ENCODE assay signal across 10 cellular contexts in the genomic region with DNA sequence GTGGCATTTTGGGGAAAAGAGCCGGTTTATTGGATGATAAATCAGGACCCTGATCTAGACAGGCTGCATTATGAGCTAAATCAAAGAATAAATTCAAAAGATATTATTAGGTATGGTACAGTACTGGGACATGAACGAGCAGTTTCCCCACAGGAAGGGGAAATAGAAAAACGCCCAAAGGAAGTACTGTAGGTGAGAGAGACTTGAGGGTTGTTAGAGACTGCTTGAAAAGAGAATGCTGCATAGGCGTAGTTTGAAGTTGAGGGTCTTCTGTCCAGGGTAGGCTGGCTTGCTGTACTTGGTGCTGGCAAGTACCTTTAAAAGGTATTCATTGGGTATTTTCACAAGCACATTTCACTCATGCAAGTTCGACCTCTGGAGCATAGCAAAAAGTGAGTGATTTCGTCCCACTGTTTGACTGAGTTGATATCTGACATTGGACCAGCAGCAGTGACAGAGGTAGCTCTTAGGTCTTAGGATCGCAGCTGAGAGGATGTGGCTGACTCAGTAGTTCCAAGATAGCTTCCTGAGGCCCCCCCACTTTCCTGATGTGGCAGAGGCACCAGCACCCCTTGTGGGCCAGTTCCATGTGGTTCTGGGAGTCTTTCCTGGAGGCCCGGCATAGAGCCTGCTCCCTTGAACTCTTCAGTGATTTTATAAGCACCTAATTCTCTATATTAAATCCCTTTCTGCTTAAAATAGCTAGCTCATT.
DNase-seq lines count a peak whose midpoint lies in the region; TF ChIP-seq lines count a peak whose summit lies in the region.
"Had no signal": no experiment of that assay in that cellular context is flagged by ENCODE, and none has a peak within 500 bp of the region (broad histone marks: within the 10 kb centered on the region; RNA-seq: fewer than 3 reads in every experiment).

No MANE protein-coding gene starts in this region.

- no peak for TF ChIP-seq CTCF in foreskin fibroblast (IDR thresholded peaks at IDR 0.05; ENCODE audit: low read depth, low read length)

- no peaks in the 10 kb centered on the region for H3K9me3 ChIP-seq in BLaER1 treated with 17β-estradiol and CSF1 and Interleukin-3, amounts not matched to agents 10 nM and 100 nM (replicated peaks in 1 of 11)
- H3K9me3 ChIP-seq in adipocyte (ENCODE audit: control insufficient read depth, low read length) (no peaks in the 10 kb centered on the region), muscle layer of colon (ENCODE audit: low read length) (no peaks in the 10 kb centered on the region)

- H3K36me3 ChIP-seq in BLaER1 treated with 17β-estradiol and CSF1 and Interleukin-3, amounts not matched to agents 10 nM and 100 nM = peaks cover 0 to 80% (median 30%) of the 10 kb centered on the region in 11 experiments; a peak in 18 of 22 replicates
- no peaks in the 10 kb centered on the region for H3K36me3 ChIP-seq in adipocyte (ENCODE audit: control insufficient read depth, insufficient read depth, low read length, severe bottlenecking)
- H3K36me3 ChIP-seq in muscle layer of colon (ENCODE audit: insufficient read depth, low read length) = no peaks in the 10 kb centered on the region

- 0 out of 20 replicates have a peak overlapping the region, but pooled peaks of 1 of the 10 experiments have one; percentile 9 for H3K4me3 ChIP-seq in BLaER1 treated with 17β-estradiol and CSF1 and Interleukin-3, amounts not matched to agents 10 nM and 100 nM
- H3K4me3 ChIP-seq in adipocyte (ENCODE audit: low read length) (no peak overlapping the region), muscle layer of colon (ENCODE audit: low read depth in 1 of 2, low read length in 2 of 2) (no peak overlapping the region), foreskin fibroblast (ENCODE audit: low read depth in 1 of 2, low read length in 2 of 2) (no peak overlapping the region)

- H3K27me3 ChIP-seq in BLaER1 treated with 17β-estradiol and CSF1 and Interleukin-3, amounts not matched to agents 10 nM and 100 nM = no peaks in the 10 kb centered on the region
- H3K27me3 ChIP-seq in adipocyte (replicated peaks; ENCODE audit: control insufficient read depth, insufficient read depth, low read length) (no peaks in the 10 kb centered on the region), muscle layer of colon (ENCODE audit: control insufficient read depth in 1 of 2, insufficient read depth in 2 of 2, low read length in 2 of 2) (no peaks in the 10 kb centered on the region)

- H3K4me1 ChIP-seq in BLaER1 treated with 17β-estradiol and CSF1 and Interleukin-3, amounts not matched to agents 10 nM and 100 nM = peaks cover 68 to 100% (median 93%) of the 10 kb centered on the region in 10 experiments
- H3K4me1 ChIP-seq in adipocyte (ENCODE audit: control insufficient read depth, insufficient read depth, low read length) (peaks cover 38% of the 10 kb centered on the region), muscle layer of colon (ENCODE audit: insufficient read depth, low read length) (peaks cover 36% of the 10 kb centered on the region)

- H4K20me1 ChIP-seq in BLaER1 treated with 17β-estradiol and CSF1 and Interleukin-3, amounts not matched to agents 10 nM and 100 nM = peaks cover 28 to 100% (median 92%) of the 10 kb centered on the region in 11 experiments; a peak in 21 of 22 replicates

- peak overlapping the region in 7 of 11 experiments; percentile 3 to 52 (median 19); a peak in 8 of 22 replicates for H3K9ac ChIP-seq in BLaER1 treated with 17β-estradiol and CSF1 and Interleukin-3, amounts not matched to agents 10 nM and 100 nM
- H3K9ac ChIP-seq in adipocyte (ENCODE audit: low read length) (peak overlapping the region; percentile 27), muscle layer of colon (ENCODE audit: low read length) (no peak overlapping the region)

- H3K4me2 ChIP-seq in BLaER1 treated with 17β-estradiol and CSF1 and Interleukin-3, amounts not matched to agents 10 nM and 100 nM = peak overlapping the region; percentile 66 to 94 (median 87)

- H3K27ac ChIP-seq in BLaER1 treated with 17β-estradiol and CSF1 and Interleukin-3, amounts not matched to agents 10 nM and 100 nM = peak overlapping the region in 9 of 11 experiments; percentile 1 to 68 (median 41); a peak in 17 of 22 replicates
- H3K27ac ChIP-seq in muscle layer of colon (ENCODE audit: low read depth, low read length) = peak overlapping the region; percentile 12

- peak; percentile 24 for DNase-seq in T follicular helper cell (ENCODE audit: low read depth)
- DNase-seq in adipocyte (ENCODE audit: low read depth) = no peak
- no peak for DNase-seq in foreskin fibroblast
- DNase-seq in germinal center (ENCODE audit: low spot score) = no peak
- DNase-seq in NCI-H2171 treated with DMSO at 0.1 percent for 48 hours (lab: John Stamatoyannopoulos, UW) = no peak
- no peak for DNase-seq in COLO829 (ENCODE audit: low spot score)
- DNase-seq: KBM-7, mammary epithelial cell had no signal
